8 cellular contexts compared by ENCODE assay signal in the genomic region with DNA sequence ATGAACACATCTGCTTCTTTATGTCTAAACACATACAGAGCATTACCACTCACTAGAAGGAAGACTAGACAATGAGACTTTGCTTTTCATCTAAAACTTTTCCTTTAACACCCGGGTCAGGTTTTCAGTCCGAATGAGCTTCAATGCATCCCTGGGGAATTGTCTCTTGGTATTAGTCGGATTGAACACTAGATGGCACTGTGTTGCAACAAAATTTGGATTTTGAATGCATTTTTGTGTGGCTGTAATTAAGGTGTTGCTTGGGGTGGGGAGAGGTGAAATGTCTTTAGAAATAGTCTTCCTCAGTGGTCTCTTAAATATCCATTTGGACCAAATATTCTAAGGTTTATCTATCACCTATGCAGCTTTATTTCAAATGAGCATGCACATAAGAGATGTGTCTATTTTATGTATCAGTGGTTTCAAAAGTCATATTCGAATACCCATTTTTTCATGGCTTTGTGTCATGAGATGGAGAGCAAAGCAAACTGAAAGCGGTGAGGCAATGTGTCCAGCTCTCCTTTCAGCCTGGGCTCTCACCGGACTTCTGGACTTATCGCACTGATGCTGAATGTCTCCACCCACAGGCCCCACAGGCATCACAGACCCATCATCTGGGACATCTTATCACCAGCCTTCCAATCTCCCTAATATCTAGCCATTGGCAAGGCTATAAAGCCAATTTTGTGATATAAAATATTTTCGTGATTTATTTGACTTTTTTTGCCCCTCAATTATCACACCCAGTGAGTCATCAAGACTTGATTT.
A peak's percentile ranks its signal among the peaks of the same experiment; 100 is the strongest.
DNase-seq lines count a peak whose midpoint lies in the region; ATAC-seq, FAIRE-seq and TF ChIP-seq lines count a peak whose summit lies in the region.

No MANE protein-coding gene starts in this region.

- H3K4me3 ChIP-seq in HEK293 (ENCODE audit: low read depth, low read length) (no peak overlapping the region), foreskin fibroblast (ENCODE audit: low read depth in 1 of 2, low read length in 2 of 2) (no peak overlapping the region), pancreas (no peak overlapping the region), MG63 (no peak overlapping the region)

- H3K4me1 ChIP-seq in HEK293 (ENCODE audit: control insufficient read depth, insufficient read depth, low read length) (no peaks in the 10 kb centered on the region), pancreas (no peaks in the 10 kb centered on the region)

- DNase-seq in Caki2 (ENCODE audit: low read depth) (peak; percentile 58), NCI-H226 (peak; percentile 4), activated B cell treated with CpG ODN at 0.5 μM for 24 hours (no peak), foreskin fibroblast (peak; percentile 29 to 76), pancreas (peak in 2 of 6 donors; percentile 9 to 26), MG63 (no peak)

- no peaks in the 10 kb centered on the region for H3K36me3 ChIP-seq in HEK293 (ENCODE audit: control insufficient read depth in 2 of 2, insufficient read depth in 1 of 2, low read length in 2 of 2)
- no peaks in the 10 kb centered on the region for H3K36me3 ChIP-seq in pancreas
- no peaks in the 10 kb centered on the region for H3K36me3 ChIP-seq in MG63

- in situ Hi-C loops in Caki2 (cut with HindIII; ENCODE audit: low pct_unique_long_range_greater_than_20kb, low sequenced_read_pairs), result no loop called here

- WGBS in pancreas, 2 donors, result 37 to 45% methylated on average over 8 of the region's 8 CpGs

- H3K27me3 ChIP-seq in pancreas, result no peaks in the 10 kb centered on the region
- H3K27me3 ChIP-seq in MG63, result no peaks in the 10 kb centered on the region; the same call in 1 of the 2 replicates

- H3K4me1 Mint-ChIP-seq in activated B cell treated with CpG ODN at 0.5 μM for 24 hours, result peaks cover 7% of the 10 kb centered on the region

- no peak for TF ChIP-seq CTCF in HEK293 (tag by site-specific recombination; IDR thresholded peaks at IDR 0.05)
- TF ChIP-seq CTCF in activated B cell treated with CpG ODN at 0.5 μM for 24 hours (IDR thresholded peaks at IDR 0.05), result peak; percentile 19
- TF ChIP-seq CTCF in foreskin fibroblast (IDR thresholded peaks at IDR 0.05; ENCODE audit: low read depth, low read length), result peak; percentile 52
- TF ChIP-seq CTCF in pancreas (IDR thresholded peaks at IDR 0.05), result peak; percentile 49 to 68 (median 55)

- no peak overlapping the region for H3K27ac Mint-ChIP-seq in activated B cell treated with CpG ODN at 0.5 μM for 24 hours

- H3K27ac ChIP-seq in HEK293 (ENCODE audit: extremely low read depth, low read depth, low read length), result no peak overlapping the region
- no peak overlapping the region for H3K27ac ChIP-seq in pancreas

- no peak overlapping the region for H3K4me3 Mint-ChIP-seq in activated B cell treated with CpG ODN at 0.5 μM for 24 hours

- peaks cover 1% of the 10 kb centered on the region for H3K9me3 Mint-ChIP-seq in activated B cell treated with CpG ODN at 0.5 μM for 24 hours

- ATAC-seq in activated B cell treated with CpG ODN at 0.5 μM for 24 hours (ENCODE audit: low read depth), result peak; percentile 40
- ATAC-seq in pancreas, result peak; percentile 62 to 77 (median 74)
- ATAC-seq in GM21825 (IDR thresholded peaks at IDR 0.05; ENCODE audit: unreplicated experiment), result no peak

- H3K9me3 ChIP-seq in HEK293 (ENCODE audit: control insufficient read depth, insufficient read depth, low read depth, low read length), result no peaks in the 10 kb centered on the region
- H3K9me3 ChIP-seq in pancreas, result no peaks in the 10 kb centered on the region
- H3K9me3 ChIP-seq in MG63, result no peaks in the 10 kb centered on the region

- CTCF ChIA-PET in HEK293 (lab: Yijun Ruan, JAX), result interaction anchor here (0.6 to 2.9 kb wide), 33 partner anchors 10 to 1585 kb away, joined by 3 to 16 read pairs (median 4); no protein-coding TSS in a partner anchor
- CTCF ChIA-PET in activated B cell treated with CpG ODN at 0.5 μM for 24 hours (lab: Charles Lee), result interaction anchor here (0.6 to 3.1 kb wide), 11 partner anchors 14 to 1265 kb away, joined by 3 to 21 read pairs (median 4); a partner anchor contains a TSS

- H3K27me3 Mint-ChIP-seq in activated B cell treated with CpG ODN at 0.5 μM for 24 hours, result peaks cover 47% of the 10 kb centered on the region

- intact Hi-C loops in activated B cell treated with CpG ODN at 0.5 μM for 24 hours (cut with micrococcal nuclease), result loop anchor here (1.0 to 5.0 kb wide), 4 partner anchors 245 to 1258 kb away; no protein-coding TSS in a partner anchor
- intact Hi-C loops in pancreas (cut with DNase I), result loop anchor here in 2 of 3 donors (5.0 to 10.0 kb wide), 3 partner anchors 245 to 1267 kb away; no protein-coding TSS in a partner anchor

- POLR2A ChIA-PET in HEK293 (lab: Yijun Ruan, JAX), result interaction anchor here (0.6 to 0.8 kb wide), 2 partner anchors 247 to 1255 kb away, joined by 3 read pairs; a partner anchor contains a TSS
- POLR2A ChIA-PET in activated B cell treated with CpG ODN at 0.5 μM for 24 hours (lab: Charles Lee), result no interaction called here

- no peaks in the 10 kb centered on the region for H3K36me3 Mint-ChIP-seq in activated B cell treated with CpG ODN at 0.5 μM for 24 hours (ENCODE audit: low read depth)

- FAIRE-seq in pancreas (lab: Jason Lieb, UNC), result peak; percentile 92

TF ChIP-seq in HEK293, 187 proteins besides CTCF, POLR2A, EP300 and RAD21:
- TF ChIP-seq ZNF2 (tag by site-specific recombination; IDR thresholded peaks at IDR 0.05) (peak; percentile 37; the same call in 1 of the 2 replicates), ZEB2 (tag by site-specific recombination; IDR thresholded peaks at IDR 0.05) (no peak), ZNF654 (tag by site-specific recombination; IDR thresholded peaks at IDR 0.05; ENCODE audit: low read depth) (peak; percentile 83), SCRT2 (tag by site-specific recombination; IDR thresholded peaks at IDR 0.05) (0 out of 2 replicates have a peak, but pooled peaks have one; percentile 25)
- TF ChIP-seq, protein P1, sequence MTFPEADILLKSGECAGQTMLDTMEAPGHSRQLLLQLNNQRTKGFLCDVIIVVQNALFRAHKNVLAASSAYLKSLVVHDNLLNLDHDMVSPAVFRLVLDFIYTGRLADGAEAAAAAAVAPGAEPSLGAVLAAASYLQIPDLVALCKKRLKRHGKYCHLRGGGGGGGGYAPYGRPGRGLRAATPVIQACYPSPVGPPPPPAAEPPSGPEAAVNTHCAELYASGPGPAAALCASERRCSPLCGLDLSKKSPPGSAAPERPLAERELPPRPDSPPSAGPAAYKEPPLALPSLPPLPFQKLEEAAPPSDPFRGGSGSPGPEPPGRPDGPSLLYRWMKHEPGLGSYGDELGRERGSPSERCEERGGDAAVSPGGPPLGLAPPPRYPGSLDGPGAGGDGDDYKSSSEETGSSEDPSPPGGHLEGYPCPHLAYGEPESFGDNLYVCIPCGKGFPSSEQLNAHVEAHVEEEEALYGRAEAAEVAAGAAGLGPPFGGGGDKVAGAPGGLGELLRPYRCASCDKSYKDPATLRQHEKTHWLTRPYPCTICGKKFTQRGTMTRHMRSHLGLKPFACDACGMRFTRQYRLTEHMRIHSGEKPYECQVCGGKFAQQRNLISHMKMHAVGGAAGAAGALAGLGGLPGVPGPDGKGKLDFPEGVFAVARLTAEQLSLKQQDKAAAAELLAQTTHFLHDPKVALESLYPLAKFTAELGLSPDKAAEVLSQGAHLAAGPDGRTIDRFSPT (tag by site-specific recombination; IDR thresholded peaks at IDR 0.05), result no peak

Comparison
In these comparisons a context has a peak if more than half of its experiments do, and no peak if none do; other contexts are left out.
1. DNase-seq: peak in Caki2 (single experiment), NCI-H226 (single experiment) and foreskin fibroblast (2 of 2); none in activated B cell treated with CpG ODN at 0.5 μM for 24 hours (single experiment) and MG63 (single experiment).